15 cellular contexts compared by ENCODE assay signal in the genomic region with DNA sequence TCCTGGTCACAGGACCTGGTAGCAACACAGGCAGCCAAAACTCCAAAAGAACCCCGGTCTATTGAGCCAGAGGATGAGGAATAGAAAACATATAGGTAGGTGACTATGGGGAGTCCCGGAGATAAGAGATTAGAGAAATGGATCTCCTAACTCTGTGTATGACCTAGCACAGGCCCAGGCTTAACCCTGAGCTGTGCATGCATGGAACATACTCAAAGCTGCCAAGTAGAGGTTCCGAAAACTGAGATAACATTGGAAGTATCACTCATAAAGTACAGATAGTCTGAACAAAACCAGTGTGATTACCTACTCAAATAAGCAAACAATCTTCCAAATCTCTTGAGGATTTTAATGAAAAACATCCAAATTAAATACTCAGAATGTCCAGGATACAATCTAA. TPM values are rescaled to one million over a fixed set of nuclear protein-coding genes. Genes with fewer than 3 reads are reported as not detected.
DNase-seq lines count a peak whose midpoint lies in the region; ATAC-seq, FAIRE-seq and TF ChIP-seq lines count a peak whose summit lies in the region.
"Had no signal": no experiment of that assay in that cellular context is flagged by ENCODE, and none has a peak within 500 bp of the region (broad histone marks: within the 10 kb centered on the region; RNA-seq: fewer than 3 reads in every experiment).

No MANE protein-coding gene starts in this region.

- no peak overlapping the region for H3K18ac ChIP-seq in neuronal stem cell (ENCODE audit: low read length)

- H3K9me3 ChIP-seq in DOHH2 (ENCODE audit: control insufficient read depth, insufficient read depth, low read length) (no peaks in the 10 kb centered on the region), neuronal stem cell (replicated peaks in 1 of 2; ENCODE audit: control insufficient read depth in 2 of 2, insufficient read depth in 1 of 2, low read depth in 1 of 2, low read length in 2 of 2) (peaks cover 0 to 1% of the 10 kb centered on the region in 2 donors), kidney (ENCODE audit: control insufficient read depth in 1 of 2, low read length in 2 of 2) (peaks cover 0 to 7% of the 10 kb centered on the region in 2 donors)
- H3K9me3 ChIP-seq: SJSA1 had no signal

- WGBS in neuronal stem cell (ENCODE audit: extremely low coverage in 2 of 2, insufficient read length in 2 of 2, insufficient replicate concordance in 1 of 2), 2 donors: no CpG with 5 or more reads among the region's 3 CpGs

- H3K4me1 ChIP-seq in DOHH2 (ENCODE audit: control insufficient read depth, low read length): peaks cover 21% of the 10 kb centered on the region
- peaks cover 27% of the 10 kb centered on the region for H3K4me1 ChIP-seq in KMS-11 (ENCODE audit: low read depth, poor library complexity, severe bottlenecking)
- H3K4me1 ChIP-seq in neuronal stem cell (ENCODE audit: control insufficient read depth in 2 of 2, insufficient read depth in 1 of 2, low read depth in 1 of 2, low read length in 2 of 2): peaks cover 0 to 4% of the 10 kb centered on the region in 2 donors
- H3K4me1 ChIP-seq in kidney (ENCODE audit: control insufficient read depth in 1 of 2, insufficient read depth in 1 of 2, low read depth in 1 of 2, low read length in 2 of 2): no peaks in the 10 kb centered on the region

- H3K27ac ChIP-seq in DOHH2 (ENCODE audit: low read depth, low read length) (no peak overlapping the region), KMS-11 (peak overlapping the region; percentile 36; the same call in 1 of the 2 replicates), neuronal stem cell (replicated peaks; ENCODE audit: low read length) (peak overlapping the region; percentile 78), kidney (ENCODE audit: low read depth in 2 of 2, low read length in 2 of 2) (no peak overlapping the region)
- H3K27ac ChIP-seq: RWPE1, SJSA1 had no signal

- no peaks in the 10 kb centered on the region for H3K27me3 ChIP-seq in DOHH2 (ENCODE audit: control insufficient read depth, low read length)
- no peaks in the 10 kb centered on the region for H3K27me3 ChIP-seq in KMS-11 (ENCODE audit: insufficient read depth, low read depth)
- H3K27me3 ChIP-seq in bronchial epithelial cell (ENCODE audit: control insufficient read depth, insufficient read depth, low read length): no peaks in the 10 kb centered on the region
- H3K27me3 ChIP-seq in neuronal stem cell (ENCODE audit: control insufficient read depth in 3 of 3, insufficient read depth in 3 of 3, low read depth in 1 of 3, low read length in 3 of 3): no peaks in the 10 kb centered on the region
- H3K27me3 ChIP-seq: SJSA1 had no signal

- H3F3A ChIP-seq in DOHH2 (ENCODE audit: control insufficient read depth, insufficient read depth): 0 out of 2 replicates have a peak, but pooled peaks cover 3% of the 10 kb centered on the region

- H2BK12ac ChIP-seq in neuronal stem cell (ENCODE audit: low read length): no peak overlapping the region

- H2AFZ ChIP-seq in KMS-11 (ENCODE audit: low read depth) (no peak overlapping the region), neuronal stem cell (ENCODE audit: low read length) (no peak overlapping the region)

- ATAC-seq in activated CD4-positive, CD25-positive, alpha-beta regulatory T cell treated with anti-CD3 and anti-CD28 coated beads, Interleukin-2, amount 50 U/mL, for 24 hours: no peak

- no peak overlapping the region for H2BK15ac ChIP-seq in neuronal stem cell (ENCODE audit: low read length)

- DNase-seq in bronchial epithelial cell (ENCODE audit: low read depth) (no peak), neuronal stem cell (ENCODE audit: low spot score) (no peak), kidney (no peak)
- no peak for DNase-seq in activated CD4-positive, alpha-beta T cell treated with anti-CD3 and anti-CD28 coated beads for 4 hours
- DNase-seq: DMS 273 treated with DMSO at 0.1 percent for 48 hours, IMR-90, NCI-H187 treated with DMSO at 0.1 percent for 48 hours, NCI-H345, NCI-H526 treated with DMSO at 0.1 percent for 48 hours had no signal

- H3K79me2 ChIP-seq in DOHH2 (ENCODE audit: control insufficient read depth, low read length) (no peaks in the 10 kb centered on the region), KMS-11 (ENCODE audit: insufficient read depth, low read depth) (no peaks in the 10 kb centered on the region)

- H3K9ac ChIP-seq in KMS-11 (no peak overlapping the region; the same call in 1 of the 2 replicates), neuronal stem cell (ENCODE audit: low read depth, low read length, poor library complexity) (no peak overlapping the region), kidney (ENCODE audit: low read length in 2 of 2) (no peak overlapping the region)

- H3K9me2 ChIP-seq in DOHH2 (replicated peaks; ENCODE audit: control insufficient read depth, low read length): no peaks in the 10 kb centered on the region

- intact Hi-C loops in kidney (cut with DNase I): no loop called here

- H3K4me3 ChIP-seq in DOHH2 (ENCODE audit: low read length) (no peak overlapping the region), KMS-11 (IDR thresholded peaks at IDR 0.05; ENCODE audit: insufficient read depth, low read depth, low read length) (peak overlapping the region; percentile 35), bronchial epithelial cell (ENCODE audit: low read depth, low read length) (no peak overlapping the region), neuronal stem cell (ENCODE audit: low read length in 2 of 2) (no peak overlapping the region), kidney (ENCODE audit: low read length in 2 of 2) (no peak overlapping the region)
- H3K4me3 ChIP-seq: HAP-1, SJSA1 had no signal

- H3K4me2 ChIP-seq in DOHH2 (ENCODE audit: low read length) (0 out of 2 replicates have a peak overlapping the region, but pooled peaks have one; percentile 54), KMS-11 (peak overlapping the region; percentile 49), neuronal stem cell (ENCODE audit: insufficient read depth, low read length, poor library complexity, severe bottlenecking) (no peak overlapping the region)

- H3K36me3 ChIP-seq in DOHH2 (ENCODE audit: control insufficient read depth, low read length) (no peaks in the 10 kb centered on the region), KMS-11 (ENCODE audit: insufficient read depth) (no peaks in the 10 kb centered on the region), bronchial epithelial cell (ENCODE audit: control insufficient read depth, insufficient read depth, low read length) (no peaks in the 10 kb centered on the region), neuronal stem cell (replicated peaks in 1 of 2; ENCODE audit: control insufficient read depth in 2 of 2, insufficient read depth in 2 of 2, low read length in 2 of 2) (no peaks in the 10 kb centered on the region), kidney (ENCODE audit: control insufficient read depth in 1 of 2, insufficient read depth in 2 of 2, low read length in 2 of 2) (no peaks in the 10 kb centered on the region)
- H3K36me3 ChIP-seq: HAP-1, SJSA1 had no signal

- H3K79me1 ChIP-seq in neuronal stem cell (ENCODE audit: low read depth, low read length): no peaks in the 10 kb centered on the region

- no peak overlapping the region for H2BK120ac ChIP-seq in neuronal stem cell (ENCODE audit: low read depth, low read length)

- peak; percentile 82 for FAIRE-seq in bronchial epithelial cell (lab: Jason Lieb, UNC)
- no peak for FAIRE-seq in kidney (lab: Jason Lieb, UNC)

- no peak overlapping the region for H3K4ac ChIP-seq in neuronal stem cell (ENCODE audit: low read length)

- no peak overlapping the region for H4K8ac ChIP-seq in neuronal stem cell (ENCODE audit: low read depth, low read length)

- TF ChIP-seq CTCF in DOHH2 (IDR thresholded peaks at IDR 0.05; ENCODE audit: low read depth, low read length, poor library complexity, severe bottlenecking) (no peak), KMS-11 (conservative IDR thresholded peaks at IDR 0.05; ENCODE audit: low read depth, low read length) (no peak), bronchial epithelial cell (IDR thresholded peaks at IDR 0.05; ENCODE audit: insufficient read depth, low read length, severe bottlenecking) (no peak), kidney (IDR thresholded peaks at IDR 0.05; ENCODE audit: borderline replicate concordance, extremely low read depth, insufficient read depth) (no peak)

- H2BK5ac ChIP-seq in neuronal stem cell (ENCODE audit: low read length): no peak overlapping the region

- no peak overlapping the region for H4K91ac ChIP-seq in neuronal stem cell (ENCODE audit: low read depth, low read length, poor library complexity)

- H2AK5ac ChIP-seq in neuronal stem cell (ENCODE audit: low read depth, low read length): no peak overlapping the region

- H3K23ac ChIP-seq in neuronal stem cell (ENCODE audit: low read depth, low read length, poor library complexity): no peak overlapping the region

- no peak overlapping the region for H3K14ac ChIP-seq in neuronal stem cell (ENCODE audit: low read length)

- H4K20me1 ChIP-seq in DOHH2 (ENCODE audit: control insufficient read depth, insufficient read depth, low read depth, low read length): no peaks in the 10 kb centered on the region
- no peaks in the 10 kb centered on the region for H4K20me1 ChIP-seq in KMS-11 (ENCODE audit: insufficient read depth)

RNA-seq across cellular contexts. Expression of a gene that starts 31.5 kb away (rescaled TPM):
- total RNA-seq in bronchial epithelial cell (159 and 185 TPM in 2 replicates), kidney (280 TPM)
- polyA plus RNA-seq in neuronal stem cell (2013, experiment 1 of 2): 225 TPM
- 224 TPM for polyA plus RNA-seq in neuronal stem cell (2013, experiment 2 of 2)
- 563 TPM for polyA plus RNA-seq in kidney (ENCODE audit: insufficient read depth, low read depth, low replicate concordance)

Comparison
In these comparisons a context has a peak if more than half of its experiments do, and no peak if none do; other contexts are left out.
1. H3K27ac ChIP-seq: peak in KMS-11 (single experiment) and neuronal stem cell (single experiment); none in DOHH2 (single experiment) and kidney (0 of 2).